In the genomic region with DNA sequence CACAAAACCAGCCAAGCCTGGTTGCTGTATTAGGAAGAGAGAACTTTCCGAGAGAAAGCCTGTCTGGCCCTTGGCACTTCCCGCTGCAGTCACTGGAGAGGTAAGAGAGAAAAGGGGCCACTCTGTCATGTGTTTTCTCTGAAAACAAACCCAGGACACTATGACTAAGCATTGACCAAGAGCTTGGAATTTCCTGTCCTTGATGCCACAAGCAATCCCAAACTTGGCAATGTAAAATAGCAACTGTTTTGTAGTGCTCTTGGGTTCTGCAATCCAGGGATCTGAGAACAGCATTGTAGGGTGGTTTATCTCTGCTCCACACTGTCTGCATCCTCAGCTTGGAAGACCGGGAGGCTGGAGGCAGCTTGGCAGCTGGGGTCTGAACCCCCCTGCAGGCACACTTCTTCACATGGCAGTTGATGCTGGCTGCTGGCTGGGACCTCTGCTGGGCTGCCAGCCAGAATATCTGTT, we compare ENCODE assay signal across 12 cellular contexts.
DNase-seq lines count a peak whose midpoint lies in the region; ATAC-seq, FAIRE-seq and TF ChIP-seq lines count a peak whose summit lies in the region.
"Had no signal": no experiment of that assay in that cellular context is flagged by ENCODE, and none has a peak within 500 bp of the region (broad histone marks: within the 10 kb centered on the region; RNA-seq: fewer than 3 reads in every experiment).

No MANE protein-coding gene starts in this region.

- TF ChIP-seq POLR2A in H54 (IDR thresholded peaks at IDR 0.05; ENCODE audit: low read depth, low read length) (no peak), heart left ventricle (IDR thresholded peaks at IDR 0.05) (no peak)

- H3K9me3 Mint-ChIP-seq in astrocyte (ENCODE audit: unreplicated experiment) = no peaks in the 10 kb centered on the region
- H3K9me3 Mint-ChIP-seq: activated CD4-positive, alpha-beta T cell treated with anti-CD3 and anti-CD28 coated beads, Interleukin-2, amount 10 ng/mL, durations not matched to agents 7 days and 5 days; neural crest cell had no signal

- H2AFZ ChIP-seq in astrocyte (ENCODE audit: low read depth, low read length) = no peak overlapping the region

- H3K27me3 ChIP-seq in astrocyte (ENCODE audit: insufficient read depth, low read length) (no peaks in the 10 kb centered on the region), heart left ventricle (peaks cover 0 to 7% (median 0%) of the 10 kb centered on the region in 9 donors), skeletal muscle satellite cell (ENCODE audit: control insufficient read depth, insufficient read depth, low read length) (no peaks in the 10 kb centered on the region)

- TF ChIP-seq CTCF in astrocyte (IDR thresholded peaks at IDR 0.05; ENCODE audit: insufficient read depth, low read depth, low read length) (no peak), heart left ventricle (IDR thresholded peaks at IDR 0.05) (no peak)

- intact Hi-C loops in heart left ventricle (cut with DNase I) = no loop called here

- peak overlapping the region; percentile 55 for H3K27ac Mint-ChIP-seq in astrocyte (ENCODE audit: unreplicated experiment)
- H3K27ac Mint-ChIP-seq: activated CD4-positive, alpha-beta T cell treated with anti-CD3 and anti-CD28 coated beads, Interleukin-2, amount 10 ng/mL, durations not matched to agents 7 days and 5 days; activated naive CD8-positive, alpha-beta T cell had no signal

- H3K4me1 Mint-ChIP-seq in astrocyte (ENCODE audit: low read depth, unreplicated experiment) = peaks cover 39% of the 10 kb centered on the region
- H3K4me1 Mint-ChIP-seq: activated CD4-positive, alpha-beta T cell treated with anti-CD3 and anti-CD28 coated beads, Interleukin-2, amount 10 ng/mL, durations not matched to agents 7 days and 5 days had no signal

- DNase-seq in H54 (ENCODE audit: insufficient read length, low spot score) = peak; percentile 19
- DNase-seq in astrocyte (ENCODE audit: low read depth) = peak; percentile 87
- DNase-seq in heart left ventricle = no peak
- no peak for DNase-seq in GM19238 (ENCODE audit: insufficient read length, low spot score)
- no peak for DNase-seq in Kasumi-1 (lab: John Stamatoyannopoulos, UW)
- DNase-seq in stimulated activated CD4-positive, alpha-beta T cell treated with anti-CD3 and anti-CD28 coated beads, Interleukin-15, amount 100 ng/mL, for 24 hours = no peak
- DNase-seq: activated CD4-positive, alpha-beta T cell treated with anti-CD3 and anti-CD28 coated beads, Interleukin-2, amount 10 ng/mL, durations not matched to agents 7 days and 5 days; NCI-H1105 had no signal

- peak overlapping the region; percentile 22 for H3K4me3 ChIP-seq in astrocyte (ENCODE audit: insufficient read depth, low read depth, low read length)
- H3K4me3 ChIP-seq in heart left ventricle = no peak overlapping the region
- no peak overlapping the region for H3K4me3 ChIP-seq in skeletal muscle satellite cell (ENCODE audit: low read length)

- H3K79me2 ChIP-seq in astrocyte (ENCODE audit: insufficient read depth, low read length) = no peaks in the 10 kb centered on the region

- no peak for FAIRE-seq in H54 (lab: Jason Lieb, UNC)
- FAIRE-seq in astrocyte (lab: Jason Lieb, UNC) = peak; percentile 95

- peaks cover 3% of the 10 kb centered on the region for H3K27me3 Mint-ChIP-seq in astrocyte (ENCODE audit: low read depth, unreplicated experiment)

- H3K36me3 ChIP-seq in astrocyte (ENCODE audit: insufficient read depth, low read length) = no peaks in the 10 kb centered on the region
- no peaks in the 10 kb centered on the region for H3K36me3 ChIP-seq in heart left ventricle
- H3K36me3 ChIP-seq in skeletal muscle satellite cell (ENCODE audit: insufficient read depth, low read length) = no peaks in the 10 kb centered on the region

- peak overlapping the region; percentile 81 for H3K4me2 ChIP-seq in astrocyte (ENCODE audit: low read length)
- peak overlapping the region; percentile 48 for H3K4me2 ChIP-seq in skeletal muscle satellite cell (ENCODE audit: low read length)

- H3K9me3 ChIP-seq in astrocyte (ENCODE audit: insufficient read depth, low read depth, low read length) (no peaks in the 10 kb centered on the region), heart left ventricle (no peaks in the 10 kb centered on the region), skeletal muscle satellite cell (replicated peaks; ENCODE audit: low read length) (no peaks in the 10 kb centered on the region)

- peaks cover 35% of the 10 kb centered on the region for H3K4me1 ChIP-seq in astrocyte (ENCODE audit: insufficient read depth, low read length)
- peaks cover 0 to 24% (median 0%) of the 10 kb centered on the region in 12 donors for H3K4me1 ChIP-seq in heart left ventricle
- peaks cover 43% of the 10 kb centered on the region for H3K4me1 ChIP-seq in skeletal muscle satellite cell (ENCODE audit: control insufficient read depth, insufficient read depth, low read length)

- H3K36me3 Mint-ChIP-seq in astrocyte (ENCODE audit: low read depth, unreplicated experiment) = no peaks in the 10 kb centered on the region
- H3K36me3 Mint-ChIP-seq: activated naive CD8-positive, alpha-beta T cell had no signal

- 39 to 65% (median 51%) methylated on average over 3 of the region's 3 CpGs for WGBS in heart left ventricle, 4 donors

- ATAC-seq in heart left ventricle (peak in 3 of 4 donors; percentile 13 to 75 (median 47)), GM18517 (IDR thresholded peaks at IDR 0.05; ENCODE audit: unreplicated experiment) (no peak)

- no peaks in the 10 kb centered on the region for H4K20me1 ChIP-seq in astrocyte (ENCODE audit: insufficient read depth, low read length)

- H3K9ac ChIP-seq in astrocyte (ENCODE audit: low read length) = peak overlapping the region; percentile 63
- H3K9ac ChIP-seq in skeletal muscle satellite cell (ENCODE audit: low read depth, low read length) = peak overlapping the region; percentile 46

- H3K4me3 Mint-ChIP-seq in astrocyte (ENCODE audit: unreplicated experiment) = no peak overlapping the region
- H3K4me3 Mint-ChIP-seq: activated CD4-positive, alpha-beta T cell treated with anti-CD3 and anti-CD28 coated beads, Interleukin-2, amount 10 ng/mL, durations not matched to agents 7 days and 5 days; activated naive CD8-positive, alpha-beta T cell; neural crest cell had no signal

- H3K27ac ChIP-seq in astrocyte (ENCODE audit: low read depth, low read length) (peak overlapping the region; percentile 88), heart left ventricle (no peak overlapping the region)

Comparison
In these comparisons a context has a peak if more than half of its experiments do, and no peak if none do; other contexts are left out.
1. DNase-seq: peak in H54 (single experiment) and astrocyte (single experiment); none in heart left ventricle (0 of 5), GM19238 (single experiment), Kasumi-1 (0 of 2) and stimulated activated CD4-positive, alpha-beta T cell treated with anti-CD3 and anti-CD28 coated beads, Interleukin-15, amount 100 ng/mL, for 24 hours (single experiment).